Comparison of ENCODE assay signal across 10 cellular contexts in the genomic region with DNA sequence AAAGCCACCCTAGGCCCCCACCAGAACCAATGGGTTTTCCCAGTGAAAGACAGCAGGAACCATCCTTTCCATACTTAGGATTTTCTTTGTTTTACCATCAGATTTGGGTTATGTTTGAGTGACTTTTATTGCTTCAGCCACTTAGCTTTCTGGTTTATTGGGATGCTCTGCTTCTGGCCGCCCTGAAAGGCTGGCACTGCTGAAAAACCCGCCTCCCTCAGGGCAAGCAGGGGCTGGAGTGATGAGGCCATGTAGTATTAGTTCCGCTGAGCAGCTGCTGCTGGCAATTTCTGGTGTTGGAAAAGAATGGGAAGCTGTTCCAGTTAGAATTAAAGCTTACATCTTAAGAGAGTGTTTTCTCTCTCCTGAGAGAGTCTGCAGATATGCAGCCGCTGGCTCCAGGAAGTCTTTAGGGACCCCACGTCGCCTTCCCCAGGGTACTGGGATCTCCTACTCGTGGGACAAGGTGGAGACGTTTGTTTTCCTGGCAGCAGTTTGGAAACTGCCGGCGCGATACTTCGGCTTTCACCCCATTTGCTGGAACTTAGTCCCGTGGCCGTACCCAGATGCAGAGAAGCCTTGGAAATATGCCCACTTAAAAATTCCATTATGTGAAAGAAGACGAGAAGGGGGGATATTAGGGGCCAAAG.
A peak's percentile ranks its signal among the peaks of the same experiment; 100 is the strongest.
DNase-seq lines count a peak whose midpoint lies in the region; ATAC-seq and TF ChIP-seq lines count a peak whose summit lies in the region.
"Had no signal": no experiment of that assay in that cellular context is flagged by ENCODE, and none has a peak within 500 bp of the region (broad histone marks: within the 10 kb centered on the region; RNA-seq: fewer than 3 reads in every experiment).

No MANE protein-coding gene starts in this region.

- TF ChIP-seq CTCF in cardiac fibroblast (IDR thresholded peaks at IDR 0.05; ENCODE audit: low read depth, low read length) (no peak), lung (IDR thresholded peaks at IDR 0.05; ENCODE audit: control extremely low read depth, extremely low read depth) (no peak)

- H3K9me3 ChIP-seq in lung (ENCODE audit: control insufficient read depth in 2 of 2, insufficient read depth in 1 of 2, low read length in 1 of 2), result no peaks in the 10 kb centered on the region

- H3K4me1 ChIP-seq in lung (ENCODE audit: control insufficient read depth in 2 of 2, insufficient read depth in 2 of 2, low read length in 2 of 2), result peaks cover 7 to 15% of the 10 kb centered on the region in 2 donors

- DNase-seq in LHCN-M2 (ENCODE audit: low read depth) (peak; percentile 26), cardiac fibroblast (ENCODE audit: low read depth in 2 of 2) (peak; percentile 39 to 73), lung (ENCODE audit: low spot score) (no peak), substantia nigra (lab: John Stamatoyannopoulos, UW) (peak in 31 of 49 donors; percentile 2 to 58 (median 31)), mesenteric fat pad (ENCODE audit: low spot score) (no peak), HuH-7.5 (ENCODE audit: low spot score) (no peak)
- no peak for DNase-seq in activated CD4-positive, alpha-beta T cell treated with anti-CD3 and anti-CD28 coated beads, Interleukin-2, amount 50 U/mL, for 1 hour
- DNase-seq: NCI-H2029 treated with DMSO at 0.1 percent for 48 hours; stimulated activated CD4-positive, alpha-beta T cell treated with anti-CD3 and anti-CD28 coated beads, Interleukin-15, amount 100 ng/mL, for 24 hours had no signal

- H3K36me3 ChIP-seq in lung (ENCODE audit: control insufficient read depth in 2 of 2, insufficient read depth in 2 of 2, low read length in 2 of 2), result no peaks in the 10 kb centered on the region

- ATAC-seq in lung (ENCODE audit: insufficient read depth, low FRiP score) (peak; percentile 8), HG02884 (IDR thresholded peaks at IDR 0.05; ENCODE audit: unreplicated experiment) (no peak)

- peak overlapping the region; percentile 8 to 9 for H3K4me3 ChIP-seq in cardiac fibroblast (replicated peaks in 1 of 2; ENCODE audit: low read depth in 2 of 2, low read length in 2 of 2)
- H3K4me3 ChIP-seq in lung, result no peak overlapping the region

- H3K27me3 ChIP-seq in lung (ENCODE audit: control insufficient read depth, insufficient read depth), result no peaks in the 10 kb centered on the region

- WGBS in lung, 2 donors, result 40 to 74% methylated on average over 15 of the region's 15 CpGs

- H3K27ac ChIP-seq in lung (ENCODE audit: low read depth in 1 of 2, low read length in 1 of 2), result peak overlapping the region; percentile 35 to 37
- H3K27ac ChIP-seq in substantia nigra (ENCODE audit: low read depth, low read length, poor library complexity, severe bottlenecking), result peak overlapping the region; percentile 57

Comparison
In these comparisons a context has a peak if more than half of its experiments do, and no peak if none do; other contexts are left out.
1. DNase-seq: peak in LHCN-M2 (single experiment), cardiac fibroblast (2 of 2) and substantia nigra (31 of 49); none in lung (single experiment), mesenteric fat pad (single experiment), HuH-7.5 (single experiment) and activated CD4-positive, alpha-beta T cell treated with anti-CD3 and anti-CD28 coated beads, Interleukin-2, amount 50 U/mL, for 1 hour (single experiment).